2 cellular contexts compared by ENCODE assay signal in the genomic region with DNA sequence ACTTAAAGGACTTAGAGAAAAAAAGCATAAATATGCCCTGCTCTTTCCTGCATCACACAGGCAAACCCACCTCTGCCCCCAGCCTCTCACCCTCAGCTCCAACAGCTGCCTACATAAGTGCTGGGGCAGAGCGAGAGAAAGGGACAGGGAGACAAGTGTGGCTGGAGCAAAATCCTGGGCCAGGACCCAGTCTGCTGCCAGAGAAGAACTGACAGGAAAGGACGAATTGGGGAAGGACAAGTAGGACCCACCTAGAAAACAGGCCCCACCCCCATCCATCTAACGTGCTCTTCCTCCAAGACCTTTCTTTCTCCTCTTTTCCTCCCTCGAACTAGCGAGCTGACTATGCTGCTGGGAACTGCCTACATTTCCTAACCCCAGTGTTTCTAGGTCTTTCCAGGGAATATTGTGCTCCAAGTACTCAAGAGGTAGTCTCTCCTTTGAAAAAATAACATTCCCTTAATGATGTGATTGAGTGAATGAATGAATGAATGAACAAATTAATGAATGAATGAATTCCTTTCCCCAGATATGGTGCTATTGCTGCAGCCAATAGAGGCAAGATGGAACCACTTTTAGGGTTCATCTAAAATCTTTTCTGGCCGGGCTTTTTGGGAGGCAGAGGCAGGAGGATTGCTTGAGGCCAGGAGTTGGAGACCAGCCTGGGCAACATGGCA.
TF ChIP-seq lines count a peak whose summit lies in the region.

No MANE protein-coding gene starts in this region.

TF ChIP-seq in GM23338, 12 proteins besides CTCF, POLR2A, EP300 and RAD21 (continues in another document):
- TF ChIP-seq, protein P1, sequence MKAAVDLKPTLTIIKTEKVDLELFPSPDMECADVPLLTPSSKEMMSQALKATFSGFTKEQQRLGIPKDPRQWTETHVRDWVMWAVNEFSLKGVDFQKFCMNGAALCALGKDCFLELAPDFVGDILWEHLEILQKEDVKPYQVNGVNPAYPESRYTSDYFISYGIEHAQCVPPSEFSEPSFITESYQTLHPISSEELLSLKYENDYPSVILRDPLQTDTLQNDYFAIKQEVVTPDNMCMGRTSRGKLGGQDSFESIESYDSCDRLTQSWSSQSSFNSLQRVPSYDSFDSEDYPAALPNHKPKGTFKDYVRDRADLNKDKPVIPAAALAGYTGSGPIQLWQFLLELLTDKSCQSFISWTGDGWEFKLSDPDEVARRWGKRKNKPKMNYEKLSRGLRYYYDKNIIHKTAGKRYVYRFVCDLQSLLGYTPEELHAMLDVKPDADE (IDR thresholded peaks at IDR 0.05): no peak
- no peak for TF ChIP-seq POLR2AphosphoS5 (IDR thresholded peaks at IDR 0.05; ENCODE audit: low read depth)
- no peak for TF ChIP-seq ZNF462 (CRISPR knock-in tag; IDR thresholded peaks at IDR 0.05)
- TF ChIP-seq, protein P2, sequence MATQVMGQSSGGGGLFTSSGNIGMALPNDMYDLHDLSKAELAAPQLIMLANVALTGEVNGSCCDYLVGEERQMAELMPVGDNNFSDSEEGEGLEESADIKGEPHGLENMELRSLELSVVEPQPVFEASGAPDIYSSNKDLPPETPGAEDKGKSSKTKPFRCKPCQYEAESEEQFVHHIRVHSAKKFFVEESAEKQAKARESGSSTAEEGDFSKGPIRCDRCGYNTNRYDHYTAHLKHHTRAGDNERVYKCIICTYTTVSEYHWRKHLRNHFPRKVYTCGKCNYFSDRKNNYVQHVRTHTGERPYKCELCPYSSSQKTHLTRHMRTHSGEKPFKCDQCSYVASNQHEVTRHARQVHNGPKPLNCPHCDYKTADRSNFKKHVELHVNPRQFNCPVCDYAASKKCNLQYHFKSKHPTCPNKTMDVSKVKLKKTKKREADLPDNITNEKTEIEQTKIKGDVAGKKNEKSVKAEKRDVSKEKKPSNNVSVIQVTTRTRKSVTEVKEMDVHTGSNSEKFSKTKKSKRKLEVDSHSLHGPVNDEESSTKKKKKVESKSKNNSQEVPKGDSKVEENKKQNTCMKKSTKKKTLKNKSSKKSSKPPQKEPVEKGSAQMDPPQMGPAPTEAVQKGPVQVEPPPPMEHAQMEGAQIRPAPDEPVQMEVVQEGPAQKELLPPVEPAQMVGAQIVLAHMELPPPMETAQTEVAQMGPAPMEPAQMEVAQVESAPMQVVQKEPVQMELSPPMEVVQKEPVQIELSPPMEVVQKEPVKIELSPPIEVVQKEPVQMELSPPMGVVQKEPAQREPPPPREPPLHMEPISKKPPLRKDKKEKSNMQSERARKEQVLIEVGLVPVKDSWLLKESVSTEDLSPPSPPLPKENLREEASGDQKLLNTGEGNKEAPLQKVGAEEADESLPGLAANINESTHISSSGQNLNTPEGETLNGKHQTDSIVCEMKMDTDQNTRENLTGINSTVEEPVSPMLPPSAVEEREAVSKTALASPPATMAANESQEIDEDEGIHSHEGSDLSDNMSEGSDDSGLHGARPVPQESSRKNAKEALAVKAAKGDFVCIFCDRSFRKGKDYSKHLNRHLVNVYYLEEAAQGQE (IDR thresholded peaks at IDR 0.05; ENCODE audit: unreplicated experiment): no peak
- no peak for TF ChIP-seq NANOG (IDR thresholded peaks at IDR 0.05; ENCODE audit: borderline replicate concordance)
- no peak for TF ChIP-seq CREB1 (CRISPR knock-in tag; IDR thresholded peaks at IDR 0.05; ENCODE audit: low read depth)
- no peak for TF ChIP-seq EZH2 (IDR thresholded peaks at IDR 0.05; ENCODE audit: low read depth, unreplicated experiment)
- no peak for TF ChIP-seq ZNF114 (CRISPR knock-in tag; IDR thresholded peaks at IDR 0.05)

TF ChIP-seq in K562, 482 proteins besides CTCF, POLR2A, EP300 and RAD21:
- TF ChIP-seq CCAR2 (IDR thresholded peaks at IDR 0.05; ENCODE audit: low read depth, low read length) (no peak), ZNF253 (CRISPR knock-in tag; conservative IDR thresholded peaks at IDR 0.05) (no peak), ZNF764 (CRISPR knock-in tag; IDR thresholded peaks at IDR 0.05; ENCODE audit: low read depth) (no peak), HMG20A (CRISPR knock-in tag; conservative IDR thresholded peaks at IDR 0.05) (no peak), ZNF609 (CRISPR knock-in tag; IDR thresholded peaks at IDR 0.05; ENCODE audit: borderline replicate concordance) (no peak), NEUROD1 (IDR thresholded peaks at IDR 0.05; ENCODE audit: borderline replicate concordance, low read depth, low read length, partially characterized antibody) (no peak), ZNF24 (IDR thresholded peaks at IDR 0.05) (peak; percentile 94)
- TF ChIP-seq, protein P3, sequence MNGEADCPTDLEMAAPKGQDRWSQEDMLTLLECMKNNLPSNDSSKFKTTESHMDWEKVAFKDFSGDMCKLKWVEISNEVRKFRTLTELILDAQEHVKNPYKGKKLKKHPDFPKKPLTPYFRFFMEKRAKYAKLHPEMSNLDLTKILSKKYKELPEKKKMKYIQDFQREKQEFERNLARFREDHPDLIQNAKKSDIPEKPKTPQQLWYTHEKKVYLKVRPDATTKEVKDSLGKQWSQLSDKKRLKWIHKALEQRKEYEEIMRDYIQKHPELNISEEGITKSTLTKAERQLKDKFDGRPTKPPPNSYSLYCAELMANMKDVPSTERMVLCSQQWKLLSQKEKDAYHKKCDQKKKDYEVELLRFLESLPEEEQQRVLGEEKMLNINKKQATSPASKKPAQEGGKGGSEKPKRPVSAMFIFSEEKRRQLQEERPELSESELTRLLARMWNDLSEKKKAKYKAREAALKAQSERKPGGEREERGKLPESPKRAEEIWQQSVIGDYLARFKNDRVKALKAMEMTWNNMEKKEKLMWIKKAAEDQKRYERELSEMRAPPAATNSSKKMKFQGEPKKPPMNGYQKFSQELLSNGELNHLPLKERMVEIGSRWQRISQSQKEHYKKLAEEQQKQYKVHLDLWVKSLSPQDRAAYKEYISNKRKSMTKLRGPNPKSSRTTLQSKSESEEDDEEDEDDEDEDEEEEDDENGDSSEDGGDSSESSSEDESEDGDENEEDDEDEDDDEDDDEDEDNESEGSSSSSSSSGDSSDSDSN (IDR thresholded peaks at IDR 0.05; ENCODE audit: borderline replicate concordance in 1 of 2, low read depth in 2 of 2, low read length in 2 of 2): no peak
